8 cellular contexts compared by ENCODE assay signal in genomic region chr14:106638786-106639452, GRCh38.
A peak's percentile ranks its signal among the peaks of the same experiment; 100 is the strongest.
DNase-seq lines count a peak whose midpoint lies in the region; ATAC-seq, FAIRE-seq and TF ChIP-seq lines count a peak whose summit lies in the region.
"Not testable (repeated sequence)": the region's sequence is repeated elsewhere in the genome, so short reads cannot be mapped to it uniquely, and the experiment has no call there.

No MANE protein-coding gene starts in this region.

- H3F3A ChIP-seq in Loucy (ENCODE audit: low read depth), result not testable (repeated sequence)

- POLR2A ChIA-PET in Panc1 (lab: Charles Lee); GM12878 (lab: Charles Lee): not testable (repeated sequence)

- RAD21 ChIA-PET in GM12878 (lab: Charles Lee; ENCODE audit: unreplicated experiment), result not testable (repeated sequence)

- H3K36me3 Mint-ChIP-seq in CD4-positive, CD25-positive, alpha-beta regulatory T cell; activated CD4-positive, alpha-beta T cell treated with anti-CD3 and anti-CD28 coated beads, Interleukin-2, amount 10 ng/mL, durations not matched to agents 24 days and 14 days (ENCODE audit: low read depth): not testable (repeated sequence)

- H2AFZ ChIP-seq in Loucy (ENCODE audit: low read length) (peak overlapping the region; percentile 18; the same call in 1 of the 2 replicates), GM12878 (ENCODE audit: control insufficient read depth, low read depth, low read length) (peak overlapping the region; percentile 48; the same call in 1 of the 2 replicates)

- not testable (repeated sequence) for FAIRE-seq in GM12878 (lab: Jason Lieb, UNC)

- H3K27ac Mint-ChIP-seq in CD4-positive, CD25-positive, alpha-beta regulatory T cell; activated CD4-positive, alpha-beta T cell treated with anti-CD3 and anti-CD28 coated beads, Interleukin-2, amount 10 ng/mL, durations not matched to agents 24 days and 14 days: not testable (repeated sequence)

- peak overlapping the region in 1 of 4 donors; percentile 47 for H3K4me3 Mint-ChIP-seq in CD4-positive, CD25-positive, alpha-beta regulatory T cell
- H3K4me3 Mint-ChIP-seq in activated CD4-positive, alpha-beta T cell treated with anti-CD3 and anti-CD28 coated beads, Interleukin-2, amount 10 ng/mL, durations not matched to agents 24 days and 14 days, result not testable (repeated sequence)

- TF ChIP-seq CTCF in GM12873 (IDR thresholded peaks at IDR 0.05; ENCODE audit: insufficient read depth, low read depth, low read length, missing control alignments), result peak; percentile 76
- TF ChIP-seq CTCF in Loucy (conservative IDR thresholded peaks at IDR 0.05; ENCODE audit: low read length), result peak; percentile 50
- TF ChIP-seq CTCF in Panc1 (IDR thresholded peaks at IDR 0.05), result peak; percentile 59
- TF ChIP-seq CTCF in GM12878 (IDR thresholded peaks at IDR 0.05 in 2 of 3, conservative IDR thresholded peaks at IDR 0.05 in 1 of 3; ENCODE audit: control insufficient read depth in 2 of 3, extremely low read depth in 1 of 3, insufficient read depth in 1 of 3, low read depth in 3 of 3, low read length in 3 of 3), result peak; percentile 57 to 83 (median 61)
- TF ChIP-seq CTCF in mucosa of descending colon (IDR thresholded peaks at IDR 0.05), result peak; percentile 12

- peak overlapping the region; percentile 46 for H3K9ac ChIP-seq in Loucy (ENCODE audit: low read depth, low read length, poor library complexity, severe bottlenecking)
- not testable (repeated sequence) for H3K9ac ChIP-seq in GM12878 (ENCODE audit: control insufficient read depth, insufficient read depth, low read length)

- peak overlapping the region; percentile 51 for H3K4me2 ChIP-seq in Loucy (ENCODE audit: low read depth, low read length, poor library complexity, severe bottlenecking)
- H3K4me2 ChIP-seq in GM12878 (ENCODE audit: control insufficient read depth, insufficient read depth), result peak overlapping the region; percentile 15

- 5% methylated on average over 18 of the region's 25 CpGs for WGBS in GM12878 (ENCODE audit: insufficient coverage, insufficient replicate concordance, low lambda C conversion rate, missing lambda C conversion rate)

- not testable (repeated sequence) for ATAC-seq in CD4-positive, CD25-positive, alpha-beta regulatory T cell (ENCODE audit: low read depth in 2 of 2); Panc1
- ATAC-seq in GM12878 (peak; percentile 86), mucosa of descending colon (peak; percentile 63)

- H3K9me3 ChIP-seq in CD4-positive, CD25-positive, alpha-beta regulatory T cell (ENCODE audit: control insufficient read depth in 2 of 2, low read length in 2 of 2); Loucy (ENCODE audit: insufficient read depth, low read depth, low read length); Panc1 (ENCODE audit: control insufficient read depth, insufficient read depth, low read depth, low read length); GM12878 (replicated peaks; ENCODE audit: control insufficient read depth, insufficient read depth, low read length); mucosa of descending colon: not testable (repeated sequence)

- in situ Hi-C loops in Panc1 (cut with HindIII; ENCODE audit: low pct_unique_long_range_greater_than_20kb, low sequenced_read_pairs); GM12878 (cut with MboI): not testable (repeated sequence)

- H3K4me3 ChIP-seq in CD4-positive, CD25-positive, alpha-beta regulatory T cell (ENCODE audit: low read depth, low read length); Loucy (ENCODE audit: low read length, poor library complexity, severe bottlenecking); Panc1 (ENCODE audit: low read depth in 2 of 2, low read length in 2 of 2); GM12878; mucosa of descending colon: not testable (repeated sequence)

- DNase-seq in CD4-positive, CD25-positive, alpha-beta regulatory T cell, result peak; percentile 10 to 70 (median 41)
- DNase-seq in Panc1 (ENCODE audit: low read depth, low spot score); GM12878 (ENCODE audit: low read depth, low spot score): not testable (repeated sequence)
- peak; percentile 72 for DNase-seq in activated CD4-positive, alpha-beta T cell treated with anti-CD3 and anti-CD28 coated beads, Interleukin-2, amount 10 ng/mL, durations not matched to agents 24 days and 14 days
- DNase-seq in mucosa of descending colon, result peak; percentile 23 to 60 (median 39)
- peak in 5 of 6 experiments; percentile 40 to 65 (median 53) for DNase-seq in stimulated activated naive CD4-positive, alpha-beta T cell (lab: John Stamatoyannopoulos, UW)

- TF ChIP-seq POLR2A in GM12878 (IDR thresholded peaks at IDR 0.05; ENCODE audit: low read depth, low read length), result not testable (repeated sequence)

- not testable (repeated sequence) for H3K79me2 ChIP-seq in Loucy (ENCODE audit: insufficient read depth, low read length); GM12878 (ENCODE audit: control insufficient read depth, insufficient read depth, low read length)

- TF ChIP-seq EP300 in GM12878 (IDR thresholded peaks at IDR 0.05; ENCODE audit: borderline replicate concordance in 1 of 2, control insufficient read depth in 1 of 2, low read depth in 2 of 2, low read length in 2 of 2), result not testable (repeated sequence)

- BruUV-seq in Panc1 (replicated peaks; lab: Mats Ljungman, UMichigan); GM12878 (replicated peaks; lab: Mats Ljungman, UMichigan): not testable (repeated sequence)

- H3K9me2 ChIP-seq in Loucy (replicated peaks; ENCODE audit: low read depth, low read length), result not testable (repeated sequence)

- peak; percentile 42 for TF ChIP-seq RAD21 in GM12878 (IDR thresholded peaks at IDR 0.05; ENCODE audit: insufficient read depth, low read depth, low read length)

- SMC1A ChIA-PET in GM12878 (lab: Charles Lee; ENCODE audit: uncharacterized antibody, unreplicated experiment), result not testable (repeated sequence)

- H4K20me1 ChIP-seq in Loucy (ENCODE audit: insufficient read depth, low read length, poor library complexity, severe bottlenecking); GM12878 (ENCODE audit: control insufficient read depth, insufficient read depth): not testable (repeated sequence)

- not testable (repeated sequence) for H3K4me1 ChIP-seq in CD4-positive, CD25-positive, alpha-beta regulatory T cell (ENCODE audit: control insufficient read depth, insufficient read depth, low read length, poor library complexity, severe bottlenecking); Panc1 (ENCODE audit: control insufficient read depth, insufficient read depth, low read length); GM12878 (ENCODE audit: control insufficient read depth, insufficient read depth, low read length); mucosa of descending colon (ENCODE audit: low read depth)
- peaks cover 19% of the 10 kb centered on the region for H3K4me1 ChIP-seq in Loucy (ENCODE audit: insufficient read depth, low read length, poor library complexity, severe bottlenecking)

- H3K27me3 ChIP-seq in CD4-positive, CD25-positive, alpha-beta regulatory T cell (ENCODE audit: control insufficient read depth, insufficient read depth, low read length); Loucy (ENCODE audit: insufficient read depth, low read length, poor library complexity, severe bottlenecking); Panc1 (ENCODE audit: control insufficient read depth, insufficient read depth, low read length); GM12878 (replicated peaks in 1 of 2; ENCODE audit: control insufficient read depth in 2 of 2, insufficient read depth in 2 of 2, low read length in 1 of 2): not testable (repeated sequence)

- H3K27ac ChIP-seq in CD4-positive, CD25-positive, alpha-beta regulatory T cell (ENCODE audit: insufficient read depth, low read length, poor library complexity, severe bottlenecking); Panc1 (ENCODE audit: low read length); GM12878 (ENCODE audit: control insufficient read depth, insufficient read depth): not testable (repeated sequence)

- H3K9me3 Mint-ChIP-seq in CD4-positive, CD25-positive, alpha-beta regulatory T cell; activated CD4-positive, alpha-beta T cell treated with anti-CD3 and anti-CD28 coated beads, Interleukin-2, amount 10 ng/mL, durations not matched to agents 24 days and 14 days: not testable (repeated sequence)

- H3K4me1 Mint-ChIP-seq in CD4-positive, CD25-positive, alpha-beta regulatory T cell; activated CD4-positive, alpha-beta T cell treated with anti-CD3 and anti-CD28 coated beads, Interleukin-2, amount 10 ng/mL, durations not matched to agents 24 days and 14 days: not testable (repeated sequence)

- intact Hi-C loops in Panc1 (cut with micrococcal nuclease; ENCODE audit: unreplicated experiment); activated CD4-positive, alpha-beta T cell treated with anti-CD3 and anti-CD28 coated beads, Interleukin-2, amount 10 ng/mL, durations not matched to agents 24 days and 14 days (cut with micrococcal nuclease); mucosa of descending colon (cut with DNase I, micrococcal nuclease): not testable (repeated sequence)
- intact Hi-C loops in GM12878 (cut with micrococcal nuclease; ENCODE audit: unreplicated experiment), result loop anchor here (2.0 kb wide), 2 partner anchors 14 kb away; no protein-coding TSS in a partner anchor

- not testable (repeated sequence) for H3K36me3 ChIP-seq in CD4-positive, CD25-positive, alpha-beta regulatory T cell (ENCODE audit: control insufficient read depth, insufficient read depth, low read length); Loucy (ENCODE audit: insufficient read depth, low read length); Panc1 (ENCODE audit: control insufficient read depth, insufficient read depth, low read length); GM12878 (ENCODE audit: control insufficient read depth in 2 of 2, insufficient read depth in 2 of 2, low read length in 1 of 2); mucosa of descending colon (ENCODE audit: low read depth)

- H3K27me3 Mint-ChIP-seq in CD4-positive, CD25-positive, alpha-beta regulatory T cell, result peaks cover 23% of the 10 kb centered on the region
- H3K27me3 Mint-ChIP-seq in activated CD4-positive, alpha-beta T cell treated with anti-CD3 and anti-CD28 coated beads, Interleukin-2, amount 10 ng/mL, durations not matched to agents 24 days and 14 days, result peaks cover 29% of the 10 kb centered on the region

- CTCF ChIA-PET in Panc1 (lab: Charles Lee), result not testable (repeated sequence)
- CTCF ChIA-PET in GM12878 (lab: Yijun Ruan, JAX), result interaction anchor here (0.6 to 3.9 kb wide), 6 partner anchors 8 to 182 kb away, joined by 3 to 33 read pairs (median 3); no protein-coding TSS in a partner anchor

Comparison
In these comparisons a context has a peak if more than half of its experiments do, and no peak if none do; other contexts are left out.
1. CTCF ChIP-seq: peak in every context shown above with its lines; median percentile 76 in GM12873; 61 in GM12878; 59 in Panc1; 50 in Loucy; 12 in mucosa of descending colon.